In genomic region chr7:105637755-105638154, GRCh38 we compare ENCODE assay signal across 23 cellular contexts. TPM values are rescaled to one million over a fixed set of nuclear protein-coding genes. Genes with fewer than 3 reads are reported as not detected.
DNase-seq lines count a peak whose midpoint lies in the region.
"Had no signal": no experiment of that assay in that cellular context is flagged by ENCODE, and none has a peak within 500 bp of the region (broad histone marks: within the 10 kb centered on the region; RNA-seq: fewer than 3 reads in every experiment).

No MANE protein-coding gene starts in this region.

- no peaks in the 10 kb centered on the region for H3K27me3 Mint-ChIP-seq in activated naive CD4-positive, alpha-beta T cell treated with anti-CD3 and anti-CD28 coated beads for 36 hours (ENCODE audit: low read depth)
- H3K27me3 Mint-ChIP-seq: CD4-positive, CD25-positive, alpha-beta regulatory T cell; memory B cell; natural killer cell treated with Interleukin-12 subunit alpha and Interleukin-12 subunit beta and Interleukin-15 and Interleukin-18, amount 100 ng/mL, for 72 hours; stimulated activated naive CD8-positive, alpha-beta T cell treated with anti-CD3 and anti-CD28 coated beads, Interleukin-15, amount 100 ng/mL, for 72 hours had no signal

- no peak overlapping the region for H3K4me3 ChIP-seq in iPS-15b (ENCODE audit: low read depth, low read length)
- no peak overlapping the region for H3K4me3 ChIP-seq in SJCRH30
- H3K4me3 ChIP-seq: A549, upper lobe of right lung had no signal

- H3K9me3 Mint-ChIP-seq in activated naive CD4-positive, alpha-beta T cell treated with anti-CD3 and anti-CD28 coated beads for 36 hours, result no peaks in the 10 kb centered on the region
- H3K9me3 Mint-ChIP-seq: CD4-positive, CD25-positive, alpha-beta regulatory T cell; memory B cell; natural killer cell treated with Interleukin-12 subunit alpha and Interleukin-12 subunit beta and Interleukin-15 and Interleukin-18, amount 100 ng/mL, for 72 hours; stimulated activated naive CD8-positive, alpha-beta T cell treated with anti-CD3 and anti-CD28 coated beads, Interleukin-15, amount 100 ng/mL, for 72 hours had no signal

- H3K36me3 ChIP-seq in iPS-15b (ENCODE audit: control insufficient read depth, insufficient read depth, low read length) (peaks cover 22% of the 10 kb centered on the region), SJCRH30 (no peaks in the 10 kb centered on the region; the same call in 1 of the 2 replicates)

- H3K36me3 Mint-ChIP-seq in activated naive CD4-positive, alpha-beta T cell treated with anti-CD3 and anti-CD28 coated beads for 36 hours (ENCODE audit: low read depth), result peaks cover 20% of the 10 kb centered on the region

- intact Hi-C loops in activated naive CD4-positive, alpha-beta T cell treated with anti-CD3 and anti-CD28 coated beads for 36 hours (cut with micrococcal nuclease), result no loop called here

- DNase-seq in DMS153 treated with DMSO at 0.1 percent for 48 hours (lab: John Stamatoyannopoulos, UW; ENCODE audit: unreplicated experiment), result peak; percentile 82
- peak; percentile 63 for DNase-seq in NCI-H146 treated with DMSO at 0.1 percent for 48 hours (lab: John Stamatoyannopoulos, UW; ENCODE audit: unreplicated experiment)
- peak; percentile 78 for DNase-seq in NCI-H526 treated with DMSO at 0.1 percent for 48 hours (lab: John Stamatoyannopoulos, UW)
- no peak for DNase-seq in SJCRH30
- no peak for DNase-seq in SW 1271 (lab: John Stamatoyannopoulos, UW)
- DNase-seq in KBM-7, result no peak
- no peak for DNase-seq in activated naive CD4-positive, alpha-beta T cell treated with anti-CD3 and anti-CD28 coated beads for 36 hours
- DNase-seq: activated CD4-positive, CD25-positive, alpha-beta regulatory T cell treated with anti-CD3 and anti-CD28 coated beads, Interleukin-2, amount 50 U/mL, for 72 hours; activated gamma-delta T cell; aorta; CD4-positive, CD25-positive, alpha-beta regulatory T cell; EL; NCI-H1930; SHP77 treated with DMSO at 0.1 percent for 48 hours; stimulated activated naive CD8-positive, alpha-beta T cell treated with anti-CD3 and anti-CD28 coated beads, Interleukin-15, amount 100 ng/mL, for 72 hours; upper lobe of right lung had no signal

- H3K27ac ChIP-seq in SJCRH30, result no peak overlapping the region
- H3K27ac ChIP-seq: A549, epithelial cell of prostate, HL-60, upper lobe of right lung had no signal

- H3K9ac ChIP-seq in iPS-15b (ENCODE audit: low read depth, low read length), result peak overlapping the region; percentile 9

- CTCF ChIA-PET in activated naive CD4-positive, alpha-beta T cell treated with anti-CD3 and anti-CD28 coated beads for 36 hours (lab: Charles Lee), result interaction anchor here (1.4 kb wide), 1 partner anchor 19 kb away, joined by 4 read pairs; no protein-coding TSS in a partner anchor

- H3K4me1 ChIP-seq in iPS-15b (ENCODE audit: control insufficient read depth, insufficient read depth, low read length) (peaks cover 34% of the 10 kb centered on the region), SJCRH30 (no peaks in the 10 kb centered on the region)
- H3K4me1 ChIP-seq: A549, upper lobe of right lung had no signal

- H3K4me3 Mint-ChIP-seq in activated naive CD4-positive, alpha-beta T cell treated with anti-CD3 and anti-CD28 coated beads for 36 hours, result no peak overlapping the region
- H3K4me3 Mint-ChIP-seq: CD4-positive, CD25-positive, alpha-beta regulatory T cell; memory B cell; natural killer cell treated with Interleukin-12 subunit alpha and Interleukin-12 subunit beta and Interleukin-15 and Interleukin-18, amount 100 ng/mL, for 72 hours; stimulated activated naive CD8-positive, alpha-beta T cell treated with anti-CD3 and anti-CD28 coated beads, Interleukin-15, amount 100 ng/mL, for 72 hours had no signal

- H3K9me3 ChIP-seq in iPS-15b (ENCODE audit: control insufficient read depth, insufficient read depth, low read length) (no peaks in the 10 kb centered on the region), SJCRH30 (replicated peaks) (no peaks in the 10 kb centered on the region)
- H3K9me3 ChIP-seq: A549, upper lobe of right lung had no signal

- no peaks in the 10 kb centered on the region for H3K27me3 ChIP-seq in iPS-15b (ENCODE audit: control insufficient read depth, insufficient read depth, low read length)
- no peaks in the 10 kb centered on the region for H3K27me3 ChIP-seq in SJCRH30
- H3K27me3 ChIP-seq: upper lobe of right lung had no signal

- H3K27ac Mint-ChIP-seq in activated naive CD4-positive, alpha-beta T cell treated with anti-CD3 and anti-CD28 coated beads for 36 hours, result no peak overlapping the region
- H3K27ac Mint-ChIP-seq: memory B cell; natural killer cell treated with Interleukin-12 subunit alpha and Interleukin-12 subunit beta and Interleukin-15 and Interleukin-18, amount 100 ng/mL, for 72 hours; stimulated activated naive CD8-positive, alpha-beta T cell treated with anti-CD3 and anti-CD28 coated beads, Interleukin-15, amount 100 ng/mL, for 72 hours had no signal

- H3K4me1 Mint-ChIP-seq in activated naive CD4-positive, alpha-beta T cell treated with anti-CD3 and anti-CD28 coated beads for 36 hours (ENCODE audit: low read depth), result no peaks in the 10 kb centered on the region
- H3K4me1 Mint-ChIP-seq: CD4-positive, CD25-positive, alpha-beta regulatory T cell; memory B cell; stimulated activated naive CD8-positive, alpha-beta T cell treated with anti-CD3 and anti-CD28 coated beads, Interleukin-15, amount 100 ng/mL, for 72 hours had no signal

- in situ Hi-C loops in KBM-7 (cut with MboI; ENCODE audit: low pct_unique_long_range_greater_than_20kb, low sequenced_read_pairs), result no loop called here

RNA-seq across cellular contexts. Expression of gene EFCAB10, which starts 56.5 kb away (rescaled TPM):
- 0.06 TPM in 1 of 2 replicates, not detected in the other for total RNA-seq in SJCRH30 (2014; rRNA removed; shearing (Covaris generic))
- total RNA-seq in activated naive CD4-positive, alpha-beta T cell treated with anti-CD3 and anti-CD28 coated beads for 36 hours, result not detected
- total RNA-seq: aorta; natural killer cell treated with Interleukin-12 subunit alpha and Interleukin-12 subunit beta and Interleukin-15 and Interleukin-18, amount 100 ng/mL, for 72 hours; T-helper 2 cell treated with Interferon-gamma antibody and Interleukin-4, amounts not matched to agents 100 ng/mL and 5 ng/mL, for 36 hours had no signal

Comparison
In these comparisons a context has a peak if more than half of its experiments do, and no peak if none do; other contexts are left out.
1. DNase-seq: peak in DMS153 treated with DMSO at 0.1 percent for 48 hours (single experiment), NCI-H146 treated with DMSO at 0.1 percent for 48 hours (single experiment) and NCI-H526 treated with DMSO at 0.1 percent for 48 hours (single experiment); none in SJCRH30 (0 of 2), SW 1271 (0 of 2), KBM-7 (single experiment) and activated naive CD4-positive, alpha-beta T cell treated with anti-CD3 and anti-CD28 coated beads for 36 hours (single experiment).